In the genomic region with DNA sequence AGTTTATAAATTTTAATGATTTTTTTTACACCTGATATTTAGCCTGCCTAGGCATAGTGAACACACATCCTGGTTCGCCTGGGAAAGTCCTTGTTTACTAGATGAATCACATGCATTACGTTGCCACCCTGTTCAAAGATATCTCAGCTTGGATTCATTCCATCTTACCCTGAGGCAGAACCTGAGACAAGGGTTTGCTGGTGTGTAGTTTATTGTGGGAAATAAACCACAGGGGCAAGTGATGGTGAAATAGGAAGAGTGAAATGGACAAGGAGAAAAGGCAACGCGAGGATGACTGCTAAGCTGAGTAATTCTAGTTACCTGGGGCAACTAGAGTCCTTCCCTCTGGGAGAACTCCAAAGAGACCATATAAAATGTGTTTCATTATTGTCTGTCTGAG, we compare ENCODE assay signal across 18 cellular contexts.
A peak's percentile ranks its signal among the peaks of the same experiment; 100 is the strongest.
DNase-seq lines count a peak whose midpoint lies in the region; ATAC-seq and TF ChIP-seq lines count a peak whose summit lies in the region.
"Had no signal": no experiment of that assay in that cellular context is flagged by ENCODE, and none has a peak within 500 bp of the region (broad histone marks: within the 10 kb centered on the region; RNA-seq: fewer than 3 reads in every experiment).

No MANE protein-coding gene starts in this region.

- no peak for TF ChIP-seq POLR2A in GM18505 (IDR thresholded peaks at IDR 0.05; ENCODE audit: borderline replicate concordance, extremely low read depth, insufficient read depth, insufficient read length)
- no peak for TF ChIP-seq POLR2A in esophagus squamous epithelium (IDR thresholded peaks at IDR 0.05)

- H3K4me3 Mint-ChIP-seq in Calu3 (ENCODE audit: low read depth, unreplicated experiment), result no peak overlapping the region
- no peak overlapping the region for H3K4me3 Mint-ChIP-seq in activated CD8-positive, alpha-beta memory T cell treated with anti-CD3 and anti-CD28 coated beads, Interleukin-2, amount 10 ng/mL, durations not matched to agents 7 days and 5 days
- H3K4me3 Mint-ChIP-seq: activated naive CD8-positive, alpha-beta T cell treated with anti-CD3 and anti-CD28 coated beads, Interleukin-2, amount 50 U/mL, for 24 hours; central memory CD8-positive, alpha-beta T cell; nephron; stimulated activated naive CD8-positive, alpha-beta T cell treated with anti-CD3 and anti-CD28 coated beads, Interleukin-15, Interleukin-2, amounts not matched to agents 100 ng/mL and 50 ng/mL, for 24 hours had no signal

- H3K9me3 ChIP-seq in esophagus squamous epithelium, result no peaks in the 10 kb centered on the region
- H3K9me3 ChIP-seq: gastrocnemius medialis, SJCRH30 had no signal

- CTCF ChIA-PET in Calu3 (lab: Charles Lee), result no interaction called here
- CTCF ChIA-PET in activated CD8-positive, alpha-beta memory T cell treated with anti-CD3 and anti-CD28 coated beads, Interleukin-2, amount 10 ng/mL, durations not matched to agents 7 days and 5 days (lab: Charles Lee), result no interaction called here

- no peak overlapping the region for H3K4me3 ChIP-seq in esophagus squamous epithelium
- H3K4me3 ChIP-seq: gastrocnemius medialis, SJCRH30 had no signal

- DNase-seq in Calu3 (peak; percentile 57), HS-5 (ENCODE audit: low read depth) (peak; percentile 33), SW480 (ENCODE audit: low spot score) (peak; percentile 6), glomerular visceral epithelial cell (ENCODE audit: extremely low spot score) (peak; percentile 54), esophagus squamous epithelium (lab: John Stamatoyannopoulos, UW) (no peak)
- no peak for DNase-seq in activated CD8-positive, alpha-beta memory T cell treated with anti-CD3 and anti-CD28 coated beads, Interleukin-2, amount 10 ng/mL, durations not matched to agents 7 days and 5 days
- DNase-seq: activated CD4-positive, alpha-beta T cell treated with anti-CD3 and anti-CD28 coated beads, Interleukin-2, amount 50 U/mL, for 1 hour; activated naive CD8-positive, alpha-beta T cell treated with anti-CD3 and anti-CD28 coated beads, Interleukin-2, amount 50 U/mL, for 24 hours; activated T-cell treated with anti-CD3 and anti-CD28 coated beads, Interleukin-2, amount 50 U/mL, for 48 hours; gastrocnemius medialis; NCI-H2171 treated with DMSO at 0.1 percent for 48 hours; retina had no signal

- peaks cover 0 to 18% (median 0%) of the 10 kb centered on the region in 3 donors for H3K4me1 ChIP-seq in esophagus squamous epithelium
- H3K4me1 ChIP-seq: gastrocnemius medialis, SJCRH30 had no signal

- H3K27me3 ChIP-seq in esophagus squamous epithelium, result peaks cover 0 to 19% (median 0%) of the 10 kb centered on the region in 4 donors
- H3K27me3 ChIP-seq: gastrocnemius medialis, SJCRH30 had no signal

- no peak overlapping the region for H3K27ac Mint-ChIP-seq in Calu3 (ENCODE audit: unreplicated experiment)
- H3K27ac Mint-ChIP-seq in activated CD8-positive, alpha-beta memory T cell treated with anti-CD3 and anti-CD28 coated beads, Interleukin-2, amount 10 ng/mL, durations not matched to agents 7 days and 5 days, result no peak overlapping the region
- H3K27ac Mint-ChIP-seq: activated naive CD8-positive, alpha-beta T cell treated with anti-CD3 and anti-CD28 coated beads, Interleukin-2, amount 50 U/mL, for 24 hours; nephron; stimulated activated naive CD8-positive, alpha-beta T cell treated with anti-CD3 and anti-CD28 coated beads, Interleukin-15, Interleukin-2, amounts not matched to agents 100 ng/mL and 50 ng/mL, for 24 hours had no signal

- BruUV-seq in Calu3 (replicated peaks; lab: Mats Ljungman, UMichigan), result no TSS peak

- intact Hi-C loops in Calu3 (cut with micrococcal nuclease; ENCODE audit: unreplicated experiment), result loop anchor here (5.0 kb wide), 2 partner anchors 39 to 59 kb away; no protein-coding TSS in a partner anchor
- intact Hi-C loops in esophagus squamous epithelium (cut with DNase I), result no loop called here

- WGBS in esophagus squamous epithelium, 2 donors, result 23 to 40% methylated on average over 4 of the region's 4 CpGs

- no peak overlapping the region for H3K27ac ChIP-seq in esophagus squamous epithelium
- H3K27ac ChIP-seq: gastrocnemius medialis, SJCRH30 had no signal

- H3K4me1 Mint-ChIP-seq in Calu3 (ENCODE audit: low read depth, unreplicated experiment), result no peaks in the 10 kb centered on the region
- H3K4me1 Mint-ChIP-seq in activated CD8-positive, alpha-beta memory T cell treated with anti-CD3 and anti-CD28 coated beads, Interleukin-2, amount 10 ng/mL, durations not matched to agents 7 days and 5 days, result no peaks in the 10 kb centered on the region
- H3K4me1 Mint-ChIP-seq: activated naive CD8-positive, alpha-beta T cell treated with anti-CD3 and anti-CD28 coated beads, Interleukin-2, amount 50 U/mL, for 24 hours; central memory CD8-positive, alpha-beta T cell; nephron had no signal

- no peaks in the 10 kb centered on the region for H3K36me3 ChIP-seq in esophagus squamous epithelium
- H3K36me3 ChIP-seq: gastrocnemius medialis, SJCRH30 had no signal

- TF ChIP-seq CTCF in Calu3 (IDR thresholded peaks at IDR 0.05; ENCODE audit: unreplicated experiment) (no peak), esophagus squamous epithelium (IDR thresholded peaks at IDR 0.05) (no peak)

- H3K36me3 Mint-ChIP-seq in Calu3 (ENCODE audit: insufficient read depth, unreplicated experiment), result no peaks in the 10 kb centered on the region
- no peaks in the 10 kb centered on the region for H3K36me3 Mint-ChIP-seq in activated CD8-positive, alpha-beta memory T cell treated with anti-CD3 and anti-CD28 coated beads, Interleukin-2, amount 10 ng/mL, durations not matched to agents 7 days and 5 days

- ATAC-seq in GM18505 (IDR thresholded peaks at IDR 0.05; ENCODE audit: unreplicated experiment), result no peak
- no peak for ATAC-seq in GM18520 (IDR thresholded peaks at IDR 0.05; ENCODE audit: unreplicated experiment)
- ATAC-seq in activated CD8-positive, alpha-beta memory T cell treated with anti-CD3 and anti-CD28 coated beads, Interleukin-2, amount 10 ng/mL, durations not matched to agents 7 days and 5 days, result no peak
- ATAC-seq: activated naive CD8-positive, alpha-beta T cell treated with anti-CD3 and anti-CD28 coated beads, Interleukin-2, amount 50 U/mL, for 24 hours; gastrocnemius medialis had no signal

- peaks cover 8% of the 10 kb centered on the region for H3K9me3 Mint-ChIP-seq in Calu3 (ENCODE audit: low read depth, unreplicated experiment)
- peaks cover 9% of the 10 kb centered on the region for H3K9me3 Mint-ChIP-seq in activated CD8-positive, alpha-beta memory T cell treated with anti-CD3 and anti-CD28 coated beads, Interleukin-2, amount 10 ng/mL, durations not matched to agents 7 days and 5 days (ENCODE audit: low read depth)

- no peaks in the 10 kb centered on the region for H3K27me3 Mint-ChIP-seq in Calu3 (ENCODE audit: unreplicated experiment)
- no peaks in the 10 kb centered on the region for H3K27me3 Mint-ChIP-seq in activated CD8-positive, alpha-beta memory T cell treated with anti-CD3 and anti-CD28 coated beads, Interleukin-2, amount 10 ng/mL, durations not matched to agents 7 days and 5 days
- H3K27me3 Mint-ChIP-seq: activated naive CD8-positive, alpha-beta T cell treated with anti-CD3 and anti-CD28 coated beads, Interleukin-2, amount 50 U/mL, for 24 hours; central memory CD8-positive, alpha-beta T cell; stimulated activated naive CD8-positive, alpha-beta T cell treated with anti-CD3 and anti-CD28 coated beads, Interleukin-15, Interleukin-2, amounts not matched to agents 100 ng/mL and 50 ng/mL, for 24 hours had no signal

Comparison
In these comparisons a context has a peak if more than half of its experiments do, and no peak if none do; other contexts are left out.
1. DNase-seq: peak in Calu3 (single experiment), HS-5 (single experiment), SW480 (single experiment) and glomerular visceral epithelial cell (single experiment); none in activated CD8-positive, alpha-beta memory T cell treated with anti-CD3 and anti-CD28 coated beads, Interleukin-2, amount 10 ng/mL, durations not matched to agents 7 days and 5 days (single experiment) and esophagus squamous epithelium (single experiment).